Comparison of ENCODE assay signal across 14 cellular contexts in genomic region chr4:88702780-88703179, GRCh38.
"Had no signal": no experiment of that assay in that cellular context is flagged by ENCODE, and none has a peak within 500 bp of the region (broad histone marks: within the 10 kb centered on the region; RNA-seq: fewer than 3 reads in every experiment).

No MANE protein-coding gene starts in this region.

- FAIRE-seq: kidney, pancreas, small intestine, urothelium cell line had no signal

- DNase-seq: dorsolateral prefrontal cortex; effector CD4-positive, alpha-beta T cell; foreskin keratinocyte; heart left ventricle; kidney; natural killer cell; pancreas; right lobe of liver; small intestine; stimulated activated CD4-positive, alpha-beta T cell treated with anti-CD3 and anti-CD28 coated beads, Interleukin-15, amount 100 ng/mL, for 24 hours; stimulated activated CD4-positive, alpha-beta T cell treated with anti-CD3 and anti-CD28 coated beads, Interleukin-2, amount 100 ng/mL, for 48 hours; stimulated activated naive B cell treated with anti-CD40 and anti-IgM and Interleukin-4, amounts not matched to agents 10 μg/mL and 1 μg/mL and 100 μg/mL, for 72 hours; upper lobe of left lung had no signal
